In the genomic region with DNA sequence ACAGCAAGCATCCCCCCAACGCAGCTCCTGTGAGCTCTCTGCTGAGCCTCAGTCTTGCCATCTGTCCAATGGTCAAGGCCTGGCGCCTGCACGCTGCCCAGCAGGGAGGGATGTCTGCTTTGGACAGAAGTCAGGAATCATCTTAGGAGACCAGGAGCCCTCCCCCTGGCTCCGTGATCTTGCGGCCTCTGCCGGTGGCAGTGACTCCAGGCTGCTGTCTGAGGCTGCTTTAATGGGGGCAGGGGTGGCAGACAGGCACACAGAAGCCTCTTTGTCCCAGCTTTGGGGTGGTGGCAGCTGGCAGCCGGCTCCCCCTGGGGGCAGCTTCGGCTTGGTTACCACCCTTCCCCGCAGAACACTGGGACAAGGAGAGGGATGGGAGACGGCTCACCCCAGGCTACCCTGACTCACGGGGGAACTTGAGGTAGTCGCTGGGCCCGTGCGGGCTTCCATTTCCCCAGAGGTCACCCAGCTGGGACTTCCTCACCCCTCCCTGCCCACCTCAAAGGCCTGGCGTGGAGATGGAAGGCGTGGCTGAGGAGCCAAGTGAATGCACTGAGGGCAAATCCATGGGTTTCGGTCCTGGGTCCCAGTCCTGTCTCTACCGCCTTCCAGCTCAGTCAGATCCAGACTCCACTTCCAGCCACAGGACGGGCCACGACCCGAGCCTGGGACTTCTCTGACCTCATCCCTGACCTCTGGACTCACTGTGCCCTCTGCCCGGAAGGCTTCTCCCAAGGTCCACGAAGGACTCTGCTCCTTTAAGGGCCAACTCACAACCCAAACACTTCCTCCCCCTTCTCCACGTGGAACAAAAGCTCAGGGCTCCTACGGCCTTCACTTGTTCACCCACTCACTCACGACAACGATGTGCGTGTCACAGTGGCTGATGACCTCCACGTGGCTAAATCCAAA, we compare ENCODE assay signal across 1 cellular context.
TF ChIP-seq lines count a peak whose summit lies in the region.

No MANE protein-coding gene starts in this region.

TF ChIP-seq in K562, 482 proteins besides CTCF, POLR2A, EP300 and RAD21:
- TF ChIP-seq SIRT6 (IDR thresholded peaks at IDR 0.05; ENCODE audit: low read depth, low read length) (no peak), POLR2G (IDR thresholded peaks at IDR 0.05; ENCODE audit: low read depth, low read length) (peak; percentile 24; the same call in 1 of the 2 replicates), SRSF3 (IDR thresholded peaks at IDR 0.05; ENCODE audit: insufficient read depth, low read length) (no peak), RUNX1 (IDR thresholded peaks at IDR 0.05; ENCODE audit: low read depth) (no peak), RBFOX2 (IDR thresholded peaks at IDR 0.05; ENCODE audit: low read depth, low read length) (peak; percentile 42; the same call in 1 of the 2 replicates), ZNF778 (CRISPR knock-in tag; IDR thresholded peaks at IDR 0.05) (no peak), ZNF780A (CRISPR knock-in tag; IDR thresholded peaks at IDR 0.05) (no peak), NR2F6 (CRISPR knock-in tag; IDR thresholded peaks at IDR 0.05) (no peak), SP1 (CRISPR knock-in tag; IDR thresholded peaks at IDR 0.05) (no peak), GABPB2 (CRISPR knock-in tag; conservative IDR thresholded peaks at IDR 0.05) (no peak), ESRRA (IDR thresholded peaks at IDR 0.05; ENCODE audit: borderline replicate concordance, low read depth) (peak; percentile 11; the same call in 1 of the 2 replicates), ZNF436 (CRISPR knock-in tag; IDR thresholded peaks at IDR 0.05) (no peak), ETV5 (CRISPR knock-in tag; IDR thresholded peaks at IDR 0.05; ENCODE audit: low read depth) (no peak), YBX1 (IDR thresholded peaks at IDR 0.05) (no peak), PHF20 (IDR thresholded peaks at IDR 0.05; ENCODE audit: partially characterized antibody) (no peak), CTBP1 (IDR thresholded peaks at IDR 0.05; ENCODE audit: borderline replicate concordance) (no peak), BCOR (IDR thresholded peaks at IDR 0.05) (peak; percentile 33; the same call in 1 of the 2 replicates), CBX2 (IDR thresholded peaks at IDR 0.05; ENCODE audit: insufficient read depth, low read length, poor library complexity, severe bottlenecking) (no peak), TFAM (CRISPR knock-in tag; conservative IDR thresholded peaks at IDR 0.05) (no peak), ZNF586 (CRISPR knock-in tag; conservative IDR thresholded peaks at IDR 0.05) (no peak)
- TF ChIP-seq, protein P1, sequence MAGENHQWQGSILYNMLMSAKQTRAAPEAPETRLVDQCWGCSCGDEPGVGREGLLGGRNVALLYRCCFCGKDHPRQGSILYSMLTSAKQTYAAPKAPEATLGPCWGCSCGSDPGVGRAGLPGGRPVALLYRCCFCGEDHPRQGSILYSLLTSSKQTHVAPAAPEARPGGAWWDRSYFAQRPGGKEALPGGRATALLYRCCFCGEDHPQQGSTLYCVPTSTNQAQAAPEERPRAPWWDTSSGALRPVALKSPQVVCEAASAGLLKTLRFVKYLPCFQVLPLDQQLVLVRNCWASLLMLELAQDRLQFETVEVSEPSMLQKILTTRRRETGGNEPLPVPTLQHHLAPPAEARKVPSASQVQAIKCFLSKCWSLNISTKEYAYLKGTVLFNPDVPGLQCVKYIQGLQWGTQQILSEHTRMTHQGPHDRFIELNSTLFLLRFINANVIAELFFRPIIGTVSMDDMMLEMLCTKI (IDR thresholded peaks at IDR 0.05; ENCODE audit: partially characterized antibody): no peak
- TF ChIP-seq, protein P2, sequence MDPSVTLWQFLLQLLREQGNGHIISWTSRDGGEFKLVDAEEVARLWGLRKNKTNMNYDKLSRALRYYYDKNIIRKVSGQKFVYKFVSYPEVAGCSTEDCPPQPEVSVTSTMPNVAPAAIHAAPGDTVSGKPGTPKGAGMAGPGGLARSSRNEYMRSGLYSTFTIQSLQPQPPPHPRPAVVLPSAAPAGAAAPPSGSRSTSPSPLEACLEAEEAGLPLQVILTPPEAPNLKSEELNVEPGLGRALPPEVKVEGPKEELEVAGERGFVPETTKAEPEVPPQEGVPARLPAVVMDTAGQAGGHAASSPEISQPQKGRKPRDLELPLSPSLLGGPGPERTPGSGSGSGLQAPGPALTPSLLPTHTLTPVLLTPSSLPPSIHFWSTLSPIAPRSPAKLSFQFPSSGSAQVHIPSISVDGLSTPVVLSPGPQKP (CRISPR knock-in tag; IDR thresholded peaks at IDR 0.05): no peak
- TF ChIP-seq, protein P3, sequence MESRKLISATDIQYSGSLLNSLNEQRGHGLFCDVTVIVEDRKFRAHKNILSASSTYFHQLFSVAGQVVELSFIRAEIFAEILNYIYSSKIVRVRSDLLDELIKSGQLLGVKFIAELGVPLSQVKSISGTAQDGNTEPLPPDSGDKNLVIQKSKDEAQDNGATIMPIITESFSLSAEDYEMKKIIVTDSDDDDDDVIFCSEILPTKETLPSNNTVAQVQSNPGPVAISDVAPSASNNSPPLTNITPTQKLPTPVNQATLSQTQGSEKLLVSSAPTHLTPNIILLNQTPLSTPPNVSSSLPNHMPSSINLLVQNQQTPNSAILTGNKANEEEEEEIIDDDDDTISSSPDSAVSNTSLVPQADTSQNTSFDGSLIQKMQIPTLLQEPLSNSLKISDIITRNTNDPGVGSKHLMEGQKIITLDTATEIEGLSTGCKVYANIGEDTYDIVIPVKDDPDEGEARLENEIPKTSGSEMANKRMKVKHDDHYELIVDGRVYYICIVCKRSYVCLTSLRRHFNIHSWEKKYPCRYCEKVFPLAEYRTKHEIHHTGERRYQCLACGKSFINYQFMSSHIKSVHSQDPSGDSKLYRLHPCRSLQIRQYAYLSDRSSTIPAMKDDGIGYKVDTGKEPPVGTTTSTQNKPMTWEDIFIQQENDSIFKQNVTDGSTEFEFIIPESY (CRISPR knock-in tag; IDR thresholded peaks at IDR 0.05): peak; percentile 85
- TF ChIP-seq, protein P4, sequence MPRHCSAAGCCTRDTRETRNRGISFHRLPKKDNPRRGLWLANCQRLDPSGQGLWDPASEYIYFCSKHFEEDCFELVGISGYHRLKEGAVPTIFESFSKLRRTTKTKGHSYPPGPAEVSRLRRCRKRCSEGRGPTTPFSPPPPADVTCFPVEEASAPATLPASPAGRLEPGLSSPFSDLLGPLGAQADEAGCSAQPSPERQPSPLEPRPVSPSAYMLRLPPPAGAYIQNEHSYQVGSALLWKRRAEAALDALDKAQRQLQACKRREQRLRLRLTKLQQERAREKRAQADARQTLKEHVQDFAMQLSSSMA (CRISPR knock-in tag; IDR thresholded peaks at IDR 0.05): no peak
- TF ChIP-seq, protein P5, sequence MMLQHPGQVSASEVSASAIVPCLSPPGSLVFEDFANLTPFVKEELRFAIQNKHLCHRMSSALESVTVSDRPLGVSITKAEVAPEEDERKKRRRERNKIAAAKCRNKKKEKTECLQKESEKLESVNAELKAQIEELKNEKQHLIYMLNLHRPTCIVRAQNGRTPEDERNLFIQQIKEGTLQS (IDR thresholded peaks at IDR 0.05): peak; percentile 13
- TF ChIP-seq, protein P5 (CRISPR knock-in tag; conservative IDR thresholded peaks at IDR 0.05): no peak
